Comparison of ENCODE assay signal across 9 cellular contexts in genomic region chr7:151539055-151539714, GRCh38. TPM values are rescaled to one million over a fixed set of nuclear protein-coding genes. Genes with fewer than 3 reads are reported as not detected.
DNase-seq lines count a peak whose midpoint lies in the region; ATAC-seq and TF ChIP-seq lines count a peak whose summit lies in the region.
"Had no signal": no experiment of that assay in that cellular context is flagged by ENCODE, and none has a peak within 500 bp of the region (broad histone marks: within the 10 kb centered on the region; RNA-seq: fewer than 3 reads in every experiment).

No MANE protein-coding gene starts in this region.

- no peaks in the 10 kb centered on the region for H3F3A ChIP-seq in PC-3 (ENCODE audit: low read length, unreplicated experiment)

- H4K20me1 ChIP-seq in PC-3 (ENCODE audit: low read length): no peaks in the 10 kb centered on the region

- DNase-seq in ELR (ENCODE audit: low read depth): peak; percentile 36
- DNase-seq in PC-3: no peak
- DNase-seq in cardiac muscle cell (ENCODE audit: low read depth in 1 of 2, low spot score in 1 of 2): peak; percentile 29 to 87
- no peak for DNase-seq in stimulated activated naive CD8-positive, alpha-beta T cell treated with anti-CD3 and anti-CD28 coated beads, Interleukin-15, Interleukin-2, amounts not matched to agents 100 U/mL and 50 U/mL, for 24 hours
- no peak for DNase-seq in RWPE1 (ENCODE audit: low spot score)
- no peak for DNase-seq in NCI-H2029 treated with DMSO at 0.1 percent for 48 hours (lab: John Stamatoyannopoulos, UW)
- DNase-seq in CD4-positive, alpha-beta memory T cell: no peak

- TF ChIP-seq CTCF in PC-3 (conservative IDR thresholded peaks at IDR 0.05; ENCODE audit: low read depth, low read length): no peak
- no peak for TF ChIP-seq CTCF in cardiac muscle cell (IDR thresholded peaks at IDR 0.05; ENCODE audit: low read depth, low read length)
- TF ChIP-seq CTCF in RWPE1 (conservative IDR thresholded peaks at IDR 0.05; ENCODE audit: low read depth): no peak

- intact Hi-C loops in PC-3 (cut with micrococcal nuclease): no loop called here
- intact Hi-C loops in CD4-positive, alpha-beta memory T cell (cut with micrococcal nuclease): no loop called here

- no peaks in the 10 kb centered on the region for H3K9me2 ChIP-seq in PC-3 (replicated peaks; ENCODE audit: low read length)

- ATAC-seq in HG02678 (IDR thresholded peaks at IDR 0.05; ENCODE audit: unreplicated experiment) (peak; percentile 74), PC-3 (peak; percentile 40)
- peak; percentile 57 for ATAC-seq in stimulated activated naive CD8-positive, alpha-beta T cell treated with anti-CD3 and anti-CD28 coated beads, Interleukin-15, Interleukin-2, amounts not matched to agents 100 U/mL and 50 U/mL, for 24 hours

- H3K36me3 ChIP-seq in PC-3 (ENCODE audit: low read depth, low read length): no peaks in the 10 kb centered on the region
- no peaks in the 10 kb centered on the region for H3K36me3 ChIP-seq in cardiac muscle cell
- H3K36me3 ChIP-seq in CD4-positive, alpha-beta memory T cell (ENCODE audit: insufficient read depth, low read length): no peaks in the 10 kb centered on the region

- POLR2A ChIA-PET in PC-3 (lab: Charles Lee; ENCODE audit: unreplicated experiment) (interaction anchor here (1.1 kb wide), 1 partner anchor 19 kb away, joined by 8 read pairs; the partner anchor contains the start of gene RHEB), RWPE1 (lab: Yijun Ruan, JAX; ENCODE audit: low non-redundant PET) (interaction anchor here (0.6 kb wide), 1 partner anchor 38 kb away, joined by 3 read pairs; no protein-coding TSS in a partner anchor)
- POLR2A ChIA-PET in CD4-positive, alpha-beta memory T cell (lab: Charles Lee; ENCODE audit: partially characterized antibody): interaction anchor here (0.9 kb wide), 1 partner anchor 12 kb away, joined by 3 read pairs; no protein-coding TSS in a partner anchor

- no TSS peak for BruUV-seq in PC-3 (replicated peaks; lab: Mats Ljungman, UMichigan)

- no peaks in the 10 kb centered on the region for H3K27me3 ChIP-seq in PC-3 (ENCODE audit: low read length)
- H3K27me3 ChIP-seq in cardiac muscle cell: no peaks in the 10 kb centered on the region
- H3K27me3 ChIP-seq in CD4-positive, alpha-beta memory T cell (ENCODE audit: insufficient read depth, low read length): no peaks in the 10 kb centered on the region

- H3K4me3 ChIP-seq in PC-3 (ENCODE audit: low read length) (no peak overlapping the region), cardiac muscle cell (no peak overlapping the region)
- H3K4me3 ChIP-seq in CD4-positive, alpha-beta memory T cell (ENCODE audit: low read length in 2 of 2): no peak overlapping the region

- peaks cover 0 to 9% (median 0%) of the 10 kb centered on the region in 8 donors for H3K9me3 Mint-ChIP-seq in CD4-positive, alpha-beta memory T cell

- H3K4me1 ChIP-seq in PC-3 (ENCODE audit: insufficient read depth, low read length) (no peaks in the 10 kb centered on the region), cardiac muscle cell (ENCODE audit: low read depth) (peaks cover 10% of the 10 kb centered on the region)
- no peaks in the 10 kb centered on the region for H3K4me1 ChIP-seq in CD4-positive, alpha-beta memory T cell (ENCODE audit: insufficient read depth, low read length)
- H3K4me1 ChIP-seq: parathyroid adenoma had no signal

- H3K79me2 ChIP-seq in PC-3 (ENCODE audit: low read length): no peaks in the 10 kb centered on the region
- H3K79me2 ChIP-seq: parathyroid adenoma had no signal

- H3K27me3 Mint-ChIP-seq in CD4-positive, alpha-beta memory T cell: peaks cover 5 to 19% of the 10 kb centered on the region in 2 donors

- no peak overlapping the region for H3K4me3 Mint-ChIP-seq in CD4-positive, alpha-beta memory T cell

- peaks cover 4 to 16% (median 9%) of the 10 kb centered on the region in 4 donors for H3K4me1 Mint-ChIP-seq in CD4-positive, alpha-beta memory T cell

- H3K9ac ChIP-seq in PC-3 (ENCODE audit: low read length): no peak overlapping the region
- H3K9ac ChIP-seq: parathyroid adenoma had no signal

- H3K27ac Mint-ChIP-seq in CD4-positive, alpha-beta memory T cell: peak overlapping the region in 1 of 7 donors; percentile 51

- H3K9me3 ChIP-seq in PC-3 (ENCODE audit: low read length) (no peaks in the 10 kb centered on the region), cardiac muscle cell (ENCODE audit: low read depth) (no peaks in the 10 kb centered on the region)
- no peaks in the 10 kb centered on the region for H3K9me3 ChIP-seq in CD4-positive, alpha-beta memory T cell (ENCODE audit: control insufficient read depth in 1 of 2, low read length in 2 of 2)

- CTCF ChIA-PET in PC-3 (lab: Charles Lee) (interaction anchor here (0.9 to 1.0 kb wide), 2 partner anchors 53 to 156 kb away, joined by 3 read pairs; no protein-coding TSS in a partner anchor), RWPE1 (lab: Yijun Ruan, JAX) (interaction anchor here (1.3 kb wide), 1 partner anchor 215 kb away, joined by 4 read pairs; no protein-coding TSS in a partner anchor)
- CTCF ChIA-PET in CD4-positive, alpha-beta memory T cell (lab: Charles Lee; ENCODE audit: partially characterized antibody): interaction anchor here (1.1 to 1.2 kb wide), 2 partner anchors 93 to 220 kb away, joined by 3 read pairs; no protein-coding TSS in a partner anchor

- no peak overlapping the region for H3K4me2 ChIP-seq in PC-3 (ENCODE audit: low read length)

- H2AFZ ChIP-seq in PC-3 (ENCODE audit: low read length): no peak overlapping the region
- H2AFZ ChIP-seq: parathyroid adenoma had no signal

- H3K27ac ChIP-seq in PC-3 (ENCODE audit: low read length) (no peak overlapping the region), cardiac muscle cell (peak overlapping the region; percentile 84), RWPE1 (no peak overlapping the region)
- H3K27ac ChIP-seq in CD4-positive, alpha-beta memory T cell (ENCODE audit: low read depth, low read length): no peak overlapping the region
- H3K27ac ChIP-seq: parathyroid adenoma had no signal

- no peaks in the 10 kb centered on the region for H3K36me3 Mint-ChIP-seq in CD4-positive, alpha-beta memory T cell

RNA-seq across cellular contexts. Expression of gene RHEB, which starts 19.5 kb away (rescaled TPM):
- total RNA-seq in PC-3 (2014; rRNA removed): 87.0 and 99.3 TPM in 2 replicates
- total RNA-seq in cardiac muscle cell: 89.8 and 127 TPM in 2 replicates
- 157 and 204 TPM in 2 replicates for polyA plus RNA-seq in cardiac muscle cell
- total RNA-seq in CD4-positive, alpha-beta memory T cell: 10 to 100 TPM; 40.8 to 45.1 TPM
- 10 to 100 TPM; 83.0 to 83.2 TPM for polyA plus RNA-seq in CD4-positive, alpha-beta memory T cell

Comparison
In these comparisons a context has a peak if more than half of its experiments do, and no peak if none do; other contexts are left out.
1. DNase-seq: peak in ELR (single experiment) and cardiac muscle cell (2 of 2); none in PC-3 (single experiment), stimulated activated naive CD8-positive, alpha-beta T cell treated with anti-CD3 and anti-CD28 coated beads, Interleukin-15, Interleukin-2, amounts not matched to agents 100 U/mL and 50 U/mL, for 24 hours (single experiment), RWPE1 (single experiment), NCI-H2029 treated with DMSO at 0.1 percent for 48 hours (single experiment) and CD4-positive, alpha-beta memory T cell (0 of 5).
2. Peak in every context shown above with its lines, with median percentiles within 50 percentile points of each other: ATAC-seq.